ENCODE assay signal across 8 cellular contexts in the genomic region with DNA sequence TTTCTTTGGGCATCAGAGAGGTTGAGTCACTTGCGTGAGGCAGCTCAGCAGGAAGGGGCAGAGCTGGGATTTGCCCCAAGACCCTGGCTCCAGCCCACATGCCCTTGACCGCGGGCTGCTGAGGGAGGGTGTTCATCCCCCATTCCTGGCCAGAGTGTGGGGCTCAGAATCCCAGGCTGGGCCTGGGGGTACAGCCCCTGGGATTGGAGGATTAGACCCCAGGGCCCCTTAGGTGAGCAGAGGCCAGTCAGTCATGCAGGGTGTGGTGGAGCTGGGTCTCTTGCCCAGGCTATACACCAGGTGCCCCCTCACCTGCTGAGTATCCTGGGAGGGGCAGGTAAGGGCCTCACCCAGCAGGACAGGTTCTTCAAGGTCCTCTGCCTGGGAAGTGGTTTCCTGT.
"Had no signal": no experiment of that assay in that cellular context is flagged by ENCODE, and none has a peak within 500 bp of the region (broad histone marks: within the 10 kb centered on the region; RNA-seq: fewer than 3 reads in every experiment).

No MANE protein-coding gene starts in this region.

- H3K4me3 ChIP-seq: GM12878 had no signal

- FAIRE-seq: G401.6, GM12878, GM12891, GM12892, GM18507, GM19239 had no signal

- DNase-seq: GDM1, GF-D8 had no signal

- ATAC-seq: GM12878 had no signal
